Comparison of ENCODE assay signal across 20 cellular contexts in genomic region chr14:100203962-100204834, GRCh38. TPM values are rescaled to one million over a fixed set of nuclear protein-coding genes. Genes with fewer than 3 reads are reported as not detected.
DNase-seq lines count a peak whose midpoint lies in the region; ATAC-seq and TF ChIP-seq lines count a peak whose summit lies in the region.
"Had no signal": no experiment of that assay in that cellular context is flagged by ENCODE, and none has a peak within 500 bp of the region (broad histone marks: within the 10 kb centered on the region; RNA-seq: fewer than 3 reads in every experiment).

No MANE protein-coding gene starts in this region.

- H3K36me3 ChIP-seq in HCT116 (ENCODE audit: control insufficient read depth in 1 of 2, insufficient read depth in 2 of 2, low read length in 2 of 2) (no peaks in the 10 kb centered on the region), adipocyte (ENCODE audit: control insufficient read depth, insufficient read depth, low read length, severe bottlenecking) (no peaks in the 10 kb centered on the region)

- no peak overlapping the region for H3K9ac ChIP-seq in HCT116 (ENCODE audit: low read length)
- H3K9ac ChIP-seq in adipocyte (ENCODE audit: low read length), result no peak overlapping the region

- ATAC-seq in HCT116 (peak; percentile 59), foreskin keratinocyte (peak; percentile 43), omental fat pad (ENCODE audit: low FRiP score) (peak; percentile 62), esophagus mucosa (no peak)
- ATAC-seq: activated naive CD8-positive, alpha-beta T cell treated with anti-CD3 and anti-CD28 coated beads, Interleukin-2, amount 50 U/mL, for 24 hours; activated T-cell treated with anti-CD3 and anti-CD28 coated beads, Interleukin-2, amount 50 U/mL, for 4 hours; SK-N-SH treated with all-trans-retinoic acid at 6 μM for 48 hours had no signal

- H3K4me3 ChIP-seq in HCT116 (replicated peaks in 1 of 2; ENCODE audit: low read depth in 1 of 2, low read length in 2 of 2), result peak overlapping the region in 1 of 2 experiments; percentile 3; a peak in 1 of 4 replicates
- H3K4me3 ChIP-seq in adipocyte (ENCODE audit: low read length), result no peak overlapping the region

- RAD21 ChIA-PET in HCT116 (lab: Charles Lee; ENCODE audit: low non-redundant PET in 1 of 2, low total read pairs in 2 of 2, uncharacterized antibody in 2 of 2, unreplicated experiment in 2 of 2), result no interaction called here

- H3K9me2 ChIP-seq in HCT116 (ENCODE audit: insufficient read depth), result no peaks in the 10 kb centered on the region

- peak overlapping the region; percentile 50 for H3K27ac ChIP-seq in HCT116 (ENCODE audit: low read depth, low read length)
- H3K27ac ChIP-seq in foreskin keratinocyte, result no peak overlapping the region
- H3K27ac ChIP-seq: C4-2B had no signal

- BruUV-seq in HCT116 (replicated peaks; lab: Mats Ljungman, UMichigan), result no TSS peak

- H3K4me2 ChIP-seq in HCT116 (ENCODE audit: low read length), result peak overlapping the region; percentile 44

- no peaks in the 10 kb centered on the region for H3K27me3 ChIP-seq in HCT116 (ENCODE audit: insufficient read depth, low read length)
- H3K27me3 ChIP-seq in adipocyte (replicated peaks; ENCODE audit: control insufficient read depth, insufficient read depth, low read length), result no peaks in the 10 kb centered on the region
- H3K27me3 ChIP-seq in foreskin keratinocyte, result no peaks in the 10 kb centered on the region

- no peak for TF ChIP-seq RAD21 in HCT116 (IDR thresholded peaks at IDR 0.05; ENCODE audit: low read depth)

- TF ChIP-seq POLR2A in HCT116 (IDR thresholded peaks at IDR 0.05; ENCODE audit: borderline replicate concordance, extremely low read depth, insufficient read depth, insufficient read length), result no peak

- TF ChIP-seq CTCF in HCT116 (IDR thresholded peaks at IDR 0.05 in 2 of 3, conservative IDR thresholded peaks at IDR 0.05 in 1 of 3; ENCODE audit: borderline replicate concordance in 1 of 3, insufficient read depth in 1 of 3, low read depth in 2 of 3, low read length in 2 of 3) (no peak), foreskin keratinocyte (conservative IDR thresholded peaks at IDR 0.05) (no peak), omental fat pad (IDR thresholded peaks at IDR 0.05) (no peak), GM20000 (IDR thresholded peaks at IDR 0.05; ENCODE audit: extremely low read depth, missing control alignments) (no peak)

- DNase-seq in HCT116 (ENCODE audit: low read depth, low spot score) (no peak), adipocyte (ENCODE audit: low read depth) (peak; percentile 42), foreskin keratinocyte (peak in 1 of 2 donors; percentile 72), omental fat pad (ENCODE audit: low spot score) (no peak), GM20000 (ENCODE audit: low spot score) (no peak), DMS79 treated with DMSO at 0.1 percent for 48 hours (lab: John Stamatoyannopoulos, UW) (no peak), AG20443 (ENCODE audit: low spot score) (no peak)
- DNase-seq: activated CD4-positive, alpha-beta memory T cell treated with anti-CD3 and anti-CD28 coated beads for 36 hours; activated naive CD8-positive, alpha-beta T cell treated with anti-CD3 and anti-CD28 coated beads, Interleukin-2, amount 50 U/mL, for 24 hours; activated T-cell treated with anti-CD3 and anti-CD28 coated beads, Interleukin-2, amount 50 U/mL, for 4 hours; hippocampal formation; Kasumi-1; NCI-H1417 treated with DMSO at 0.1 percent for 48 hours; NCI-H345; nephron progenitor cell; substantia nigra had no signal

- H3K9me3 ChIP-seq in HCT116 (ENCODE audit: control insufficient read depth in 1 of 2, insufficient read depth in 1 of 2, low read depth in 1 of 2, low read length in 2 of 2) (no peaks in the 10 kb centered on the region), adipocyte (ENCODE audit: control insufficient read depth, low read length) (no peaks in the 10 kb centered on the region)

- no peak overlapping the region for H2AFZ ChIP-seq in HCT116 (ENCODE audit: low read depth, low read length, poor library complexity, severe bottlenecking)

- POLR2A ChIA-PET in HCT116 (lab: Charles Lee), result interaction anchor here (0.6 to 2.0 kb wide), 3 partner anchors 8 to 11 kb away, joined by 3 to 7 read pairs (median 6); no protein-coding TSS in a partner anchor

- intact Hi-C loops in HCT116 (cut with micrococcal nuclease), result no loop called here

- CTCF ChIA-PET in HCT116 (lab: Charles Lee), result interaction anchor here (1.2 kb wide), 1 partner anchor 11 kb away, joined by 5 read pairs; no protein-coding TSS in a partner anchor

- H3K79me2 ChIP-seq in HCT116 (ENCODE audit: insufficient read depth, low read length), result no peaks in the 10 kb centered on the region

- no peaks in the 10 kb centered on the region for H4K20me1 ChIP-seq in HCT116 (ENCODE audit: insufficient read depth)

- peaks cover 18 to 22% of the 10 kb centered on the region in 2 experiments for H3K4me1 ChIP-seq in HCT116 (ENCODE audit: control insufficient read depth in 1 of 2, insufficient read depth in 2 of 2, low read length in 2 of 2)
- H3K4me1 ChIP-seq in adipocyte (ENCODE audit: control insufficient read depth, insufficient read depth, low read length), result peaks cover 7% of the 10 kb centered on the region
- H3K4me1 ChIP-seq in foreskin keratinocyte, result peaks cover 5% of the 10 kb centered on the region

TF ChIP-seq in HCT116, 20 proteins besides CTCF, POLR2A, EP300 and RAD21:
- no peak for TF ChIP-seq ZFX (IDR thresholded peaks at IDR 0.05)
- 0 out of 2 replicates have a peak, but pooled peaks have one; percentile 29 for TF ChIP-seq SP1 (IDR thresholded peaks at IDR 0.05; ENCODE audit: low read depth)
- TF ChIP-seq JUND (IDR thresholded peaks at IDR 0.05), result no peak
- TF ChIP-seq EGR1 (IDR thresholded peaks at IDR 0.05; ENCODE audit: low read depth), result no peak
- no peak for TF ChIP-seq MAX (IDR thresholded peaks at IDR 0.05)
- no peak for TF ChIP-seq REST (IDR thresholded peaks at IDR 0.05; ENCODE audit: low read depth)
- peak; percentile 54; the same call in 1 of the 2 replicates for TF ChIP-seq CEBPB (IDR thresholded peaks at IDR 0.05; ENCODE audit: low read depth)
- TF ChIP-seq YY1 (IDR thresholded peaks at IDR 0.05; ENCODE audit: extremely low read depth, insufficient replicate concordance, low read depth, low read length), result no peak

RNA-seq across cellular contexts. Expression of gene YY1, which starts 34.7 kb away (rescaled TPM):
- total RNA-seq in HCT116 (2021; ENCODE audit: unreplicated experiment), result 111 TPM
- 37.0 and 40.0 TPM in 2 replicates for polyA plus RNA-seq in HCT116 (2012)
- 51.8 and 52.9 TPM in 2 replicates for total RNA-seq in foreskin keratinocyte
- polyA plus RNA-seq in foreskin keratinocyte, result 38.3 and 49.4 TPM in 2 replicates
- total RNA-seq in omental fat pad, result 10 to 100 TPM; 45.1 to 55.5 (median 48.6) TPM
- total RNA-seq in esophagus mucosa, result 44.5 TPM

RNA-seq across cellular contexts. Expression of gene DEGS2, which starts 44.8 kb away (rescaled TPM):
- 1.8 TPM for total RNA-seq in HCT116 (2021; ENCODE audit: unreplicated experiment)
- 2.3 and 4.6 TPM in 2 replicates for polyA plus RNA-seq in HCT116 (2012)
- total RNA-seq in foreskin keratinocyte, result 0.07 TPM in 1 of 2 replicates, not detected in the other
- polyA plus RNA-seq in foreskin keratinocyte, result 0.04 and 0.14 TPM in 2 replicates
- under 1 TPM in 3 of 4 donors, not detected in 1; 0.19 to 0.79 (median 0.19) TPM for total RNA-seq in omental fat pad
- total RNA-seq in esophagus mucosa, result 51.5 TPM
- total RNA-seq: endothelial cell of umbilical vein had no signal

Comparison
In these comparisons a context has a peak if more than half of its experiments do, and no peak if none do; other contexts are left out.
1. RNA of gene DEGS2, which starts 44.8 kb away (total RNA-seq): 51.5 TPM in esophagus mucosa (single experiment); 1.8 TPM in HCT116 (single experiment), 0.19 to 0.79 TPM in omental fat pad and 0.07 TPM in foreskin keratinocyte; every median in the first group is over 10 times any median in the second.